In genomic region chr15:62164500-62165028, GRCh38 we compare ENCODE assay signal across 10 cellular contexts. TPM values are rescaled to one million over a fixed set of nuclear protein-coding genes. Genes with fewer than 3 reads are reported as not detected.
DNase-seq lines count a peak whose midpoint lies in the region; ATAC-seq and TF ChIP-seq lines count a peak whose summit lies in the region.
"Had no signal": no experiment of that assay in that cellular context is flagged by ENCODE, and none has a peak within 500 bp of the region (broad histone marks: within the 10 kb centered on the region; RNA-seq: fewer than 3 reads in every experiment).

No MANE protein-coding gene starts in this region.

- H3K4me1 ChIP-seq in adipocyte (ENCODE audit: control insufficient read depth, insufficient read depth, low read length) (peaks cover 3% of the 10 kb centered on the region), stomach (peaks cover 10 to 36% (median 32%) of the 10 kb centered on the region in 4 donors)

- H3K4me3 ChIP-seq in adipocyte (ENCODE audit: low read length) (peak overlapping the region; percentile 43), stomach (peak overlapping the region; percentile 51 to 74 (median 62))

- no peak for TF ChIP-seq CTCF in stomach (IDR thresholded peaks at IDR 0.05)

- 0 to 2% (median 1%) methylated on average over 11 to 76 of the region's 76 CpGs for WGBS in stomach, 5 donors

- no peak for TF ChIP-seq POLR2A in stomach (IDR thresholded peaks at IDR 0.05)

- TF ChIP-seq EP300 in stomach (IDR thresholded peaks at IDR 0.05): no peak

- peak; percentile 59 for DNase-seq in NCI-H748 (lab: John Stamatoyannopoulos, UW; ENCODE audit: unreplicated experiment)
- no peak for DNase-seq in NCI-H748 treated with DMSO at 0.1 percent for 48 hours (lab: John Stamatoyannopoulos, UW)
- DNase-seq in adipocyte (ENCODE audit: low read depth): peak; percentile 12
- DNase-seq in iPS-NIHi7 (ENCODE audit: extremely low spot score): peak; percentile 31
- no peak for DNase-seq in stomach
- no peak for DNase-seq in NCI-H187 (lab: John Stamatoyannopoulos, UW)

- H3K9me3 ChIP-seq in adipocyte (ENCODE audit: control insufficient read depth, low read length) (no peaks in the 10 kb centered on the region), stomach (no peaks in the 10 kb centered on the region)

- peak overlapping the region; percentile 75 to 90 (median 87) for H3K27ac ChIP-seq in stomach

- no peak overlapping the region for H3K9ac ChIP-seq in adipocyte (ENCODE audit: low read length)

- ATAC-seq in HG03039 (IDR thresholded peaks at IDR 0.05; ENCODE audit: unreplicated experiment): no peak
- no peak for ATAC-seq in GM21390 (IDR thresholded peaks at IDR 0.05; ENCODE audit: unreplicated experiment)

- intact Hi-C loops in stomach (cut with DNase I; ENCODE audit: low total_unique reads): loop anchor here (10.0 kb wide), 1 partner anchor 60 kb away; no protein-coding TSS in a partner anchor

- H3K36me3 ChIP-seq in adipocyte (ENCODE audit: control insufficient read depth, insufficient read depth, low read length, severe bottlenecking) (no peaks in the 10 kb centered on the region), stomach (no peaks in the 10 kb centered on the region)

- H3K27me3 ChIP-seq in adipocyte (replicated peaks; ENCODE audit: control insufficient read depth, insufficient read depth, low read length) (peaks cover 31% of the 10 kb centered on the region), stomach (peaks cover 0 to 61% (median 15%) of the 10 kb centered on the region in 3 donors)

RNA-seq across cellular contexts. Expression of gene C2CD4B, which starts 0.5 kb away (rescaled TPM):
- 10 to 100 TPM in 3 of 5 donors, 1 to 10 TPM in 1, not detected in 1; 2.3 to 30.3 (median 22.3) TPM for total RNA-seq in stomach
- polyA plus RNA-seq in stomach: 10 to 100 TPM in 2 of 3 donors, 1 to 10 TPM in 1; 6.1 to 13.1 (median 11.8) TPM
- total RNA-seq: LHCN-M2 had no signal
- polyA plus RNA-seq: BJ had no signal

Comparison
In these comparisons a context has a peak if more than half of its experiments do, and no peak if none do; other contexts are left out.
1. DNase-seq: peak in NCI-H748 (single experiment), adipocyte (single experiment) and iPS-NIHi7 (single experiment); none in NCI-H748 treated with DMSO at 0.1 percent for 48 hours (single experiment), stomach (single experiment) and NCI-H187 (0 of 2).